ENCODE assay signal across 23 cellular contexts in genomic region chr1:209364716-209365115, GRCh38.
DNase-seq lines count a peak whose midpoint lies in the region; ATAC-seq and TF ChIP-seq lines count a peak whose summit lies in the region.
"Had no signal": no experiment of that assay in that cellular context is flagged by ENCODE, and none has a peak within 500 bp of the region (broad histone marks: within the 10 kb centered on the region; RNA-seq: fewer than 3 reads in every experiment).

No MANE protein-coding gene starts in this region.

- H3K27me3 ChIP-seq in HCT116 (ENCODE audit: insufficient read depth, low read length), result 0 out of 2 replicates have a peak, but pooled peaks cover 4% of the 10 kb centered on the region
- H3K27me3 ChIP-seq in RWPE2 (ENCODE audit: insufficient read depth, poor library complexity, severe bottlenecking), result no peaks in the 10 kb centered on the region
- no peaks in the 10 kb centered on the region for H3K27me3 ChIP-seq in suprapubic skin
- no peaks in the 10 kb centered on the region for H3K27me3 ChIP-seq in right lobe of liver
- H3K27me3 ChIP-seq: ascending aorta, gastrocnemius medialis, tibial nerve had no signal

- WGBS in suprapubic skin, result 49% methylated on average over 3 of the region's 3 CpGs
- WGBS in right lobe of liver (ENCODE audit: insufficient coverage, low coverage, low lambda C conversion rate, missing lambda C conversion rate), result 69% methylated on average over 3 of the region's 3 CpGs

- H3K9me2 ChIP-seq in HCT116 (ENCODE audit: insufficient read depth), result no peaks in the 10 kb centered on the region

- no peak overlapping the region for H3K27ac ChIP-seq in HCT116 (ENCODE audit: low read depth, low read length)
- peak overlapping the region; percentile 97 for H3K27ac ChIP-seq in RWPE2 (ENCODE audit: poor library complexity, severe bottlenecking)
- H3K27ac ChIP-seq in suprapubic skin, result peak overlapping the region; percentile 4
- H3K27ac ChIP-seq in right lobe of liver, result no peak overlapping the region
- H3K27ac ChIP-seq: ascending aorta, gastrocnemius medialis, neutrophil, tibial nerve had no signal

- TF ChIP-seq CTCF in HCT116 (IDR thresholded peaks at IDR 0.05 in 2 of 3, conservative IDR thresholded peaks at IDR 0.05 in 1 of 3; ENCODE audit: borderline replicate concordance in 1 of 3, insufficient read depth in 1 of 3, low read depth in 2 of 3, low read length in 2 of 3) (no peak), RWPE2 (IDR thresholded peaks at IDR 0.05; ENCODE audit: poor library complexity, severe bottlenecking) (no peak), suprapubic skin (IDR thresholded peaks at IDR 0.05) (no peak), right lobe of liver (IDR thresholded peaks at IDR 0.05) (no peak)

- no peaks in the 10 kb centered on the region for H3K9me3 ChIP-seq in HCT116 (ENCODE audit: control insufficient read depth in 1 of 2, insufficient read depth in 1 of 2, low read depth in 1 of 2, low read length in 2 of 2)
- H3K9me3 ChIP-seq in RWPE2 (ENCODE audit: severe bottlenecking), result no peaks in the 10 kb centered on the region
- no peaks in the 10 kb centered on the region for H3K9me3 ChIP-seq in suprapubic skin
- no peaks in the 10 kb centered on the region for H3K9me3 ChIP-seq in right lobe of liver
- H3K9me3 ChIP-seq: ascending aorta, gastrocnemius medialis, neutrophil, tibial nerve had no signal

- H3K9ac ChIP-seq in HCT116 (ENCODE audit: low read length), result no peak overlapping the region

- no peak overlapping the region for H2AFZ ChIP-seq in HCT116 (ENCODE audit: low read depth, low read length, poor library complexity, severe bottlenecking)

- no peaks in the 10 kb centered on the region for H3K79me2 ChIP-seq in HCT116 (ENCODE audit: insufficient read depth, low read length)

- no peaks in the 10 kb centered on the region for H4K20me1 ChIP-seq in HCT116 (ENCODE audit: insufficient read depth)

- no TSS peak for BruUV-seq in HCT116 (replicated peaks; lab: Mats Ljungman, UMichigan)

- intact Hi-C loops in HCT116 (cut with micrococcal nuclease), result no loop called here
- intact Hi-C loops in right lobe of liver (cut with DNase I), result no loop called here

- H3K4me3 ChIP-seq in HCT116 (replicated peaks in 1 of 2; ENCODE audit: low read depth in 1 of 2, low read length in 2 of 2), result no peak overlapping the region
- no peak overlapping the region for H3K4me3 ChIP-seq in RWPE2 (ENCODE audit: severe bottlenecking)
- H3K4me3 ChIP-seq in suprapubic skin, result no peak overlapping the region
- no peak overlapping the region for H3K4me3 ChIP-seq in right lobe of liver
- H3K4me3 ChIP-seq: ascending aorta, gastrocnemius medialis, tibial nerve had no signal

- RAD21 ChIA-PET in HCT116 (lab: Charles Lee; ENCODE audit: low non-redundant PET in 1 of 2, low total read pairs in 2 of 2, uncharacterized antibody in 2 of 2, unreplicated experiment in 2 of 2), result no interaction called here

- DNase-seq in HCT116 (ENCODE audit: low read depth, low spot score) (no peak), RWPE2 (ENCODE audit: low spot score) (peak; percentile 46), glomerular visceral epithelial cell (ENCODE audit: extremely low spot score) (peak; percentile 77), suprapubic skin (ENCODE audit: low spot score in 2 of 2) (no peak), right lobe of liver (no peak), NOMO-1 treated with dmso at 0.1 percent for 144 hours (lab: John Stamatoyannopoulos, UW; ENCODE audit: unreplicated experiment) (no peak), retina (no peak)
- DNase-seq: activated CD4-positive, alpha-beta T cell treated with anti-CD3 and anti-CD28 coated beads, Interleukin-2, amount 50 U/mL, for 48 hours; activated naive CD4-positive, alpha-beta T cell treated with Interleukin-2 at 50 U/mL for 16 hours; CD8-positive, alpha-beta memory T cell; gastrocnemius medialis; HCEC 1CT; NCI-H1417; NCI-H226; NK-92 treated with Interleukin-12 subunit alpha and Interleukin-12 subunit beta, amount 100 ng/mL, for 24 hours; right cardiac atrium; SHP77; stimulated activated naive CD4-positive, alpha-beta T cell; T-helper 1 cell had no signal

- no peak for TF ChIP-seq EP300 in suprapubic skin (IDR thresholded peaks at IDR 0.05)

- no peaks in the 10 kb centered on the region for H3K36me3 ChIP-seq in HCT116 (ENCODE audit: control insufficient read depth in 1 of 2, insufficient read depth in 2 of 2, low read length in 2 of 2)
- H3K36me3 ChIP-seq in RWPE2 (ENCODE audit: low read depth), result no peaks in the 10 kb centered on the region
- no peaks in the 10 kb centered on the region for H3K36me3 ChIP-seq in suprapubic skin
- no peaks in the 10 kb centered on the region for H3K36me3 ChIP-seq in right lobe of liver
- H3K36me3 ChIP-seq: ascending aorta, gastrocnemius medialis, neutrophil, tibial nerve had no signal

- TF ChIP-seq RAD21 in HCT116 (IDR thresholded peaks at IDR 0.05; ENCODE audit: low read depth), result no peak

- H3K4me2 ChIP-seq in HCT116 (ENCODE audit: low read length), result 0 out of 2 replicates have a peak overlapping the region, but pooled peaks have one; percentile 4

- POLR2A ChIA-PET in HCT116 (lab: Charles Lee), result no interaction called here

- CTCF ChIA-PET in HCT116 (lab: Charles Lee), result no interaction called here

- H3K4me1 ChIP-seq in HCT116 (ENCODE audit: control insufficient read depth in 1 of 2, insufficient read depth in 2 of 2, low read length in 2 of 2), result peaks cover 0 to 7% of the 10 kb centered on the region in 2 experiments; a peak in 1 of 4 replicates
- H3K4me1 ChIP-seq in RWPE2 (ENCODE audit: insufficient read depth, poor library complexity, severe bottlenecking), result peaks cover 63% of the 10 kb centered on the region
- H3K4me1 ChIP-seq in suprapubic skin, result peaks cover 49% of the 10 kb centered on the region
- no peaks in the 10 kb centered on the region for H3K4me1 ChIP-seq in right lobe of liver
- H3K4me1 ChIP-seq: ascending aorta, gastrocnemius medialis, tibial nerve had no signal

- ATAC-seq in HCT116, result peak; percentile 59
- ATAC-seq in RWPE2 (ENCODE audit: low read depth), result peak; percentile 75
- ATAC-seq in right lobe of liver, result no peak
- ATAC-seq: gastrocnemius medialis, left lobe of liver, right cardiac atrium had no signal

- TF ChIP-seq POLR2A in HCT116 (IDR thresholded peaks at IDR 0.05; ENCODE audit: borderline replicate concordance, extremely low read depth, insufficient read depth, insufficient read length), result no peak
- no peak for TF ChIP-seq POLR2A in suprapubic skin (IDR thresholded peaks at IDR 0.05)
- TF ChIP-seq POLR2A in right lobe of liver (IDR thresholded peaks at IDR 0.05), result no peak

TF ChIP-seq in HCT116, 20 proteins besides CTCF, POLR2A, EP300 and RAD21:
- TF ChIP-seq JUND (IDR thresholded peaks at IDR 0.05), result no peak
- TF ChIP-seq EZH2 (IDR thresholded peaks at IDR 0.05), result no peak
- TF ChIP-seq YY1 (IDR thresholded peaks at IDR 0.05; ENCODE audit: extremely low read depth, insufficient replicate concordance, low read depth, low read length), result no peak
- no peak for TF ChIP-seq ATF3 (IDR thresholded peaks at IDR 0.05)
- TF ChIP-seq SIN3A (IDR thresholded peaks at IDR 0.05; ENCODE audit: low read depth), result no peak
- no peak for TF ChIP-seq SP1 (IDR thresholded peaks at IDR 0.05; ENCODE audit: low read depth)
- no peak for TF ChIP-seq EZH2phosphoT487 (IDR thresholded peaks at IDR 0.05; ENCODE audit: borderline replicate concordance)
TF ChIP-seq in HCT116: peak in this region for 0.

Comparison
In these comparisons a context has a peak if more than half of its experiments do, and no peak if none do; other contexts are left out.
1. ATAC-seq: peak in HCT116 (single experiment) and RWPE2 (single experiment); none in right lobe of liver (0 of 4).
2. DNase-seq: peak in RWPE2 (single experiment) and glomerular visceral epithelial cell (single experiment); none in HCT116 (single experiment), suprapubic skin (0 of 2), right lobe of liver (0 of 3), NOMO-1 treated with dmso at 0.1 percent for 144 hours (single experiment) and retina (single experiment).
3. H3K27ac ChIP-seq: peak in RWPE2 (single experiment) and suprapubic skin (single experiment); none in HCT116 (single experiment) and right lobe of liver (0 of 3).